ENCODE assay signal across 23 cellular contexts in the genomic region with DNA sequence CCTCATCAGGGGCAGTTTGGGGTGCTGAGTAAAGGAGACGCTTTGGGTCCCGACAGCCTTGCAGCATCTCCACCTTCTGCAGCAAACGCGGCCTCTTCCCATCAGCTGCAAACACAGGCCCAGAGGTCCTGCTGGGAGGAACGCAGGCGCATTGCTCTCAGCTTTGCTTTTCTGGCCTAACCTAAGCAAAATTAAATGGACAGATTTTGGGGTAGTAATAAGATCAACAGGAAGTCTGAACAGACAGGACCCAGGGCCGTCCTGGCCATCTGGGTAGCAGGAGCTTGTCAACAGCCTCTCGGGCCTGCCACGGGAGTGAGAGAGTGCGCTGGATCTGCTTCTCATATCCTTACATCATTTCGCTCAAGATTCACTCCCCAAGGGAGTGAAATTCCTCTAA. TPM values are rescaled to one million over a fixed set of nuclear protein-coding genes. Genes with fewer than 3 reads are reported as not detected.
DNase-seq lines count a peak whose midpoint lies in the region; ATAC-seq and TF ChIP-seq lines count a peak whose summit lies in the region.
"Had no signal": no experiment of that assay in that cellular context is flagged by ENCODE, and none has a peak within 500 bp of the region (broad histone marks: within the 10 kb centered on the region; RNA-seq: fewer than 3 reads in every experiment).

No MANE protein-coding gene starts in this region.

- no peak for ATAC-seq in activated naive CD4-positive, alpha-beta T cell treated with anti-CD3 and anti-CD28 coated beads, Interleukin-2, amount 50 U/mL, for 72 hours
- ATAC-seq in GM19452 (IDR thresholded peaks at IDR 0.05; ENCODE audit: unreplicated experiment), result no peak

- DNase-seq in activated naive CD4-positive, alpha-beta T cell treated with anti-CD3 and anti-CD28 coated beads, Interleukin-2, amount 50 U/mL, for 72 hours (ENCODE audit: low spot score in 2 of 2), result no peak
- DNase-seq in activated naive CD4-positive, alpha-beta T cell treated with anti-CD3 and anti-CD28 coated beads, Interleukin-2, amount 50 U/mL, for 16 hours, result no peak
- DNase-seq in H9 (no peak), cerebellar cortex (ENCODE audit: low spot score) (peak; percentile 84), neural progenitor cell (ENCODE audit: low spot score) (no peak), anterior cingulate cortex (lab: John Stamatoyannopoulos, UW) (no peak)
- no peak for DNase-seq in stimulated activated CD4-positive, alpha-beta T cell treated with anti-CD3 and anti-CD28 coated beads, Interleukin-12 subunit alpha, Interleukin-12 subunit beta, amount 100 ng/mL, for 4 hours
- DNase-seq: Calu3, esophagus squamous epithelium, lower lobe of right lung, NCI-H1048, NCI-H187 treated with DMSO at 0.1 percent for 48 hours had no signal

- H4K91ac ChIP-seq in H9 (ENCODE audit: insufficient read length, low read depth, low read length), result no peak overlapping the region

- H2BK5ac ChIP-seq in H9 (ENCODE audit: insufficient read length, low read length), result no peak overlapping the region

- H3K56ac ChIP-seq in H9 (ENCODE audit: insufficient read length, low read depth, low read length), result no peak overlapping the region

- no peak overlapping the region for H2BK12ac ChIP-seq in H9 (ENCODE audit: insufficient read length, low read depth, low read length)

- H3K23ac ChIP-seq in H9 (ENCODE audit: insufficient read length, low read depth, low read length), result no peak overlapping the region

- H2AK5ac ChIP-seq in H9 (ENCODE audit: insufficient read length, low read length), result no peak overlapping the region

- H4K8ac ChIP-seq in H9 (replicated peaks; ENCODE audit: insufficient read length, low read depth, low read length), result no peak overlapping the region

- no peaks in the 10 kb centered on the region for H3K9me3 ChIP-seq in H9 (ENCODE audit: control insufficient read depth, low read depth, low read length)
- no peaks in the 10 kb centered on the region for H3K9me3 ChIP-seq in neural progenitor cell (ENCODE audit: low read depth)
- H3K9me3 ChIP-seq: A549, esophagus squamous epithelium, lower lobe of right lung, prostate gland, suprapubic skin had no signal

- no peaks in the 10 kb centered on the region for H3F3A ChIP-seq in neural progenitor cell (ENCODE audit: low read depth)

- no peak overlapping the region for H3K4me3 Mint-ChIP-seq in H9
- H3K4me3 Mint-ChIP-seq in neural progenitor cell, result no peak overlapping the region
- H3K4me3 Mint-ChIP-seq: T-helper 2 cell treated with Interferon-gamma antibody and Interleukin-4, amounts not matched to agents 5 μg/mL and 100 μg/mL, for 36 hours had no signal

- H3K14ac ChIP-seq in H9 (ENCODE audit: insufficient read depth, low read length), result no peak overlapping the region

- no peaks in the 10 kb centered on the region for H3K23me2 ChIP-seq in H9 (ENCODE audit: insufficient read length, low read depth, low read length, poor library complexity, severe bottlenecking)

- TF ChIP-seq CTCF in H9 (conservative IDR thresholded peaks at IDR 0.05) (no peak), neural progenitor cell (IDR thresholded peaks at IDR 0.05) (no peak)

- H3K27me3 ChIP-seq in H9 (ENCODE audit: insufficient read depth, low read length) (no peaks in the 10 kb centered on the region), neural progenitor cell (no peaks in the 10 kb centered on the region)
- H3K27me3 ChIP-seq: esophagus squamous epithelium, suprapubic skin had no signal

- H3K36me3 ChIP-seq in neural progenitor cell, result no peaks in the 10 kb centered on the region
- H3K36me3 ChIP-seq: prostate gland had no signal

- H2BK15ac ChIP-seq in H9 (ENCODE audit: low read depth, low read length), result no peak overlapping the region

- peaks cover 0 to 6% of the 10 kb centered on the region in 2 donors for H3K36me3 Mint-ChIP-seq in activated naive CD4-positive, alpha-beta T cell treated with anti-CD3 and anti-CD28 coated beads, Interleukin-2, amount 50 U/mL, for 72 hours
- H3K36me3 Mint-ChIP-seq in H9 (ENCODE audit: insufficient read depth in 1 of 3, low read depth in 3 of 3), result peaks cover 0 to 47% (median 4%) of the 10 kb centered on the region in 3 experiments; a peak in 4 of 7 replicates
- H3K36me3 Mint-ChIP-seq in neural progenitor cell, result peaks cover 7% of the 10 kb centered on the region

- no peak overlapping the region for H3K4me3 ChIP-seq in neural progenitor cell
- H3K4me3 ChIP-seq: A549, esophagus squamous epithelium, lower lobe of right lung, prostate gland, suprapubic skin had no signal

- no CpG with 5 or more reads among the region's 11 CpGs for WGBS in H9 (ENCODE audit: extremely low coverage, insufficient read length, low lambda C conversion rate)

- no peaks in the 10 kb centered on the region for H3K4me1 ChIP-seq in H9 (ENCODE audit: insufficient read depth, low read length)
- no peaks in the 10 kb centered on the region for H3K4me1 ChIP-seq in neural progenitor cell
- H3K4me1 ChIP-seq: prostate gland had no signal

- no peaks in the 10 kb centered on the region for H3K4me1 Mint-ChIP-seq in H9
- H3K4me1 Mint-ChIP-seq in neural progenitor cell, result peaks cover 3% of the 10 kb centered on the region

- no peaks in the 10 kb centered on the region; the same call in 1 of the 2 replicates for H3K79me2 ChIP-seq in H9 (ENCODE audit: insufficient read depth, low read length)
- no peaks in the 10 kb centered on the region for H3K79me2 ChIP-seq in neural progenitor cell (ENCODE audit: low read depth)

- H3K4me2 ChIP-seq in H9 (ENCODE audit: insufficient read depth, insufficient read length, low read length) (no peak overlapping the region), neural progenitor cell (no peak overlapping the region)
- H3K4me2 ChIP-seq: A549 had no signal

- no peak overlapping the region for H2BK20ac ChIP-seq in H9 (ENCODE audit: low read depth, low read length, poor library complexity, severe bottlenecking)

- no peaks in the 10 kb centered on the region for H3K79me1 ChIP-seq in H9 (ENCODE audit: insufficient read depth, low read depth, low read length, poor library complexity, severe bottlenecking)

- H4K20me1 ChIP-seq in H9 (ENCODE audit: control insufficient read depth, insufficient read depth, insufficient read length) (no peaks in the 10 kb centered on the region), neural progenitor cell (ENCODE audit: low read depth) (no peaks in the 10 kb centered on the region)

- peak overlapping the region; percentile 53 for H3K18ac ChIP-seq in H9 (ENCODE audit: insufficient read length, low read depth, low read length)

- H3K27me3 Mint-ChIP-seq in H9 (ENCODE audit: low read depth) (no peaks in the 10 kb centered on the region), neural progenitor cell (ENCODE audit: insufficient read depth, low read depth) (peaks cover 3% of the 10 kb centered on the region)

- no peak overlapping the region for H4K5ac ChIP-seq in H9 (ENCODE audit: insufficient read length, low read depth, low read length)

- no peak overlapping the region for H3K4ac ChIP-seq in H9 (ENCODE audit: low read depth, low read length)

- H3K9ac ChIP-seq in H9 (ENCODE audit: extremely low read depth, insufficient read length, low read length), result no peak overlapping the region
- H3K9ac ChIP-seq in neural progenitor cell, result peak overlapping the region; percentile 45

- no peak overlapping the region for H2AFZ ChIP-seq in H9 (ENCODE audit: low read length)
- no peak overlapping the region for H2AFZ ChIP-seq in neural progenitor cell (replicated peaks)

- no peak overlapping the region for H3T11ph ChIP-seq in H9 (ENCODE audit: low read length)

- H3K27ac ChIP-seq in H9 (ENCODE audit: insufficient read length, low read depth, low read length), result no peak overlapping the region
- H3K27ac ChIP-seq in neural progenitor cell, result no peak overlapping the region
- H3K27ac ChIP-seq: A549, prostate gland, suprapubic skin, VCaP had no signal

- peak overlapping the region; percentile 62 to 78 for H3K27ac Mint-ChIP-seq in activated naive CD4-positive, alpha-beta T cell treated with anti-CD3 and anti-CD28 coated beads, Interleukin-2, amount 50 U/mL, for 72 hours
- H3K27ac Mint-ChIP-seq in H9 (no peak overlapping the region; a peak in 1 of 7 replicates), neural progenitor cell (peak overlapping the region; percentile 74)
- H3K27ac Mint-ChIP-seq: T-helper 2 cell treated with Interferon-gamma antibody and Interleukin-4, amounts not matched to agents 5 μg/mL and 100 μg/mL, for 36 hours had no signal

- H2BK120ac ChIP-seq in H9 (ENCODE audit: low read depth, low read length, poor library complexity, severe bottlenecking), result no peak overlapping the region

- no peaks in the 10 kb centered on the region for H3K9me3 Mint-ChIP-seq in activated naive CD4-positive, alpha-beta T cell treated with anti-CD3 and anti-CD28 coated beads, Interleukin-2, amount 50 U/mL, for 72 hours
- H3K9me3 Mint-ChIP-seq in H9 (no peaks in the 10 kb centered on the region), neural progenitor cell (no peaks in the 10 kb centered on the region)
- H3K9me3 Mint-ChIP-seq: activated T-helper 2 cell treated with anti-CD3 and anti-CD28 coated beads, Interferon-gamma antibody, Interleukin-2, Interleukin-4, amounts not matched to agents 10 μg/mL and 5 μg/mL and 100 μg/mL, durations not matched to agents 14 hours and 24 hours and 36 hours; T-helper 2 cell treated with Interferon-gamma antibody and Interleukin-4, amounts not matched to agents 5 μg/mL and 100 μg/mL, for 36 hours had no signal

RNA-seq across cellular contexts. Expression of a gene that starts 7.2 kb away (rescaled TPM):
- total RNA-seq in activated naive CD4-positive, alpha-beta T cell treated with anti-CD3 and anti-CD28 coated beads, Interleukin-2, amount 50 U/mL, for 72 hours, result 10 to 100 TPM; 21.3 to 31.2 TPM
- total RNA-seq in H9 (2021) (36.5 and 37.6 TPM in 2 replicates), neural progenitor cell (ENCODE audit: low replicate concordance) (21.6 and 22.8 TPM in 2 replicates)

RNA-seq across cellular contexts. Expression of a gene that starts 56.1 kb away (rescaled TPM):
- not detected for total RNA-seq in activated naive CD4-positive, alpha-beta T cell treated with anti-CD3 and anti-CD28 coated beads, Interleukin-2, amount 50 U/mL, for 72 hours
- total RNA-seq in H9 (2021) (0.31 TPM in 1 of 2 replicates, not detected in the other), neural progenitor cell (ENCODE audit: low replicate concordance) (0.07 and 0.50 TPM in 2 replicates)
- total RNA-seq: activated T-helper 2 cell treated with anti-CD3 and anti-CD28 coated beads, Interferon-gamma antibody, Interleukin-2, Interleukin-4, amounts not matched to agents 10 μg/mL and 5 μg/mL and 100 μg/mL, durations not matched to agents 14 hours and 24 hours and 36 hours; Calu3; Daoy; esophagus squamous epithelium; H4; LHCN-M2; lower lobe of right lung; mucosa of gallbladder had no signal

Comparison
In these comparisons a context has a peak if more than half of its experiments do, and no peak if none do; other contexts are left out.
1. H3K27ac Mint-ChIP-seq: peak in activated naive CD4-positive, alpha-beta T cell treated with anti-CD3 and anti-CD28 coated beads, Interleukin-2, amount 50 U/mL, for 72 hours (2 of 2) and neural progenitor cell (single experiment); none in H9 (0 of 3).